In genomic region chr5:3695818-3696217, GRCh38 we compare ENCODE assay signal across 25 cellular contexts.
DNase-seq lines count a peak whose midpoint lies in the region; ATAC-seq, FAIRE-seq and TF ChIP-seq lines count a peak whose summit lies in the region.
"Had no signal": no experiment of that assay in that cellular context is flagged by ENCODE, and none has a peak within 500 bp of the region (broad histone marks: within the 10 kb centered on the region; RNA-seq: fewer than 3 reads in every experiment).

No MANE protein-coding gene starts in this region.

- no peaks in the 10 kb centered on the region for H3K9me2 ChIP-seq in PC-3 (replicated peaks; ENCODE audit: low read length)

- H3K4me1 Mint-ChIP-seq in H9: peaks cover 15 to 16% of the 10 kb centered on the region in 2 experiments
- peaks cover 14% of the 10 kb centered on the region for H3K4me1 Mint-ChIP-seq in astrocyte (ENCODE audit: low read depth, unreplicated experiment)
- H3K4me1 Mint-ChIP-seq: CD14-positive monocyte; CD8-positive, alpha-beta memory T cell had no signal

- intact Hi-C loops in PC-3 (cut with micrococcal nuclease): no loop called here

- H3K23me2 ChIP-seq in H9 (ENCODE audit: insufficient read length, low read depth, low read length, poor library complexity, severe bottlenecking): no peaks in the 10 kb centered on the region

- H3K27me3 ChIP-seq in H9 (ENCODE audit: insufficient read depth, low read length): no peaks in the 10 kb centered on the region
- no peaks in the 10 kb centered on the region for H3K27me3 ChIP-seq in astrocyte (ENCODE audit: insufficient read depth, low read length)
- no peaks in the 10 kb centered on the region for H3K27me3 ChIP-seq in foreskin keratinocyte
- H3K27me3 ChIP-seq in PC-3 (ENCODE audit: low read length): no peaks in the 10 kb centered on the region
- H3K27me3 ChIP-seq: BE2C; BLaER1 treated with 17β-estradiol and CSF1 and Interleukin-3, amounts not matched to agents 10 nM and 100 nM had no signal

- H4K91ac ChIP-seq in H9 (ENCODE audit: insufficient read length, low read depth, low read length): no peak overlapping the region

- DNase-seq in H9 (no peak), astrocyte (ENCODE audit: low read depth) (no peak), foreskin keratinocyte (peak; percentile 21 to 41), PC-3 (no peak)
- DNase-seq: 8988T; ACHN; AML-193; BE2C; CD4-positive, alpha-beta T cell; CD8-positive, alpha-beta memory T cell; DMS 273 treated with DMSO at 0.1 percent for 48 hours; DMS79; EL; GDM1; GM23248; HCEC 1CT had no signal

- H3K4ac ChIP-seq in H9 (ENCODE audit: low read depth, low read length): no peak overlapping the region

- no peaks in the 10 kb centered on the region for H3K79me1 ChIP-seq in H9 (ENCODE audit: insufficient read depth, low read depth, low read length, poor library complexity, severe bottlenecking)

- H3K36me3 ChIP-seq in astrocyte (ENCODE audit: insufficient read depth, low read length): no peaks in the 10 kb centered on the region
- H3K36me3 ChIP-seq in PC-3 (ENCODE audit: low read depth, low read length): no peaks in the 10 kb centered on the region
- H3K36me3 ChIP-seq: BE2C; BLaER1 treated with 17β-estradiol and CSF1 and Interleukin-3, amounts not matched to agents 10 nM and 100 nM had no signal

- WGBS in H9 (ENCODE audit: extremely low coverage, insufficient read length, low lambda C conversion rate): no CpG with 5 or more reads among the region's 2 CpGs

- H3K4me3 Mint-ChIP-seq in H9 (no peak overlapping the region), astrocyte (ENCODE audit: unreplicated experiment) (no peak overlapping the region)
- H3K4me3 Mint-ChIP-seq: CD14-positive monocyte; CD4-positive, alpha-beta T cell; CD8-positive, alpha-beta memory T cell had no signal

- CTCF ChIA-PET in PC-3 (lab: Charles Lee): no interaction called here

- no peak overlapping the region for H3K56ac ChIP-seq in H9 (ENCODE audit: insufficient read length, low read depth, low read length)

- no peak for FAIRE-seq in astrocyte (lab: Jason Lieb, UNC)
- FAIRE-seq: A549, D721Med, GM12878, GM19239, H54 had no signal

- H2BK5ac ChIP-seq in H9 (ENCODE audit: insufficient read length, low read length): no peak overlapping the region

- H3K4me1 ChIP-seq in H9 (ENCODE audit: insufficient read depth, low read length) (no peaks in the 10 kb centered on the region; the same call in 1 of the 2 replicates), astrocyte (ENCODE audit: insufficient read depth, low read length) (no peaks in the 10 kb centered on the region), foreskin keratinocyte (no peaks in the 10 kb centered on the region), PC-3 (ENCODE audit: insufficient read depth, low read length) (no peaks in the 10 kb centered on the region)
- H3K4me1 ChIP-seq: A549, BE2C had no signal

- no peak overlapping the region for H2BK20ac ChIP-seq in H9 (ENCODE audit: low read depth, low read length, poor library complexity, severe bottlenecking)

- ATAC-seq in foreskin keratinocyte (no peak), GM21825 (IDR thresholded peaks at IDR 0.05; ENCODE audit: unreplicated experiment) (no peak), HG02759 (IDR thresholded peaks at IDR 0.05; ENCODE audit: unreplicated experiment) (no peak), PC-3 (no peak)
- ATAC-seq: A549, GM12878 had no signal

- H4K20me1 ChIP-seq in H9 (ENCODE audit: control insufficient read depth, insufficient read depth, insufficient read length) (peaks cover 4% of the 10 kb centered on the region), astrocyte (ENCODE audit: insufficient read depth, low read length) (no peaks in the 10 kb centered on the region), PC-3 (ENCODE audit: low read length) (no peaks in the 10 kb centered on the region)
- H4K20me1 ChIP-seq: BLaER1 treated with 17β-estradiol and CSF1 and Interleukin-3, amounts not matched to agents 10 nM and 100 nM had no signal

- no peak overlapping the region for H2BK15ac ChIP-seq in H9 (ENCODE audit: low read depth, low read length)

- H3K27ac Mint-ChIP-seq in H9 (peak overlapping the region in 2 of 3 experiments; percentile 38 to 52; a peak in 2 of 7 replicates), astrocyte (ENCODE audit: unreplicated experiment) (peak overlapping the region; percentile 92)
- H3K27ac Mint-ChIP-seq: CD14-positive monocyte; CD4-positive, alpha-beta T cell; CD8-positive, alpha-beta memory T cell had no signal

- H4K8ac ChIP-seq in H9 (replicated peaks; ENCODE audit: insufficient read length, low read depth, low read length): no peak overlapping the region

- H3F3A ChIP-seq in PC-3 (ENCODE audit: low read length, unreplicated experiment): no peaks in the 10 kb centered on the region

- H3K79me2 ChIP-seq in H9 (ENCODE audit: insufficient read depth, low read length) (no peaks in the 10 kb centered on the region), astrocyte (ENCODE audit: insufficient read depth, low read length) (no peaks in the 10 kb centered on the region), PC-3 (ENCODE audit: low read length) (no peaks in the 10 kb centered on the region)

- H3K18ac ChIP-seq in H9 (ENCODE audit: insufficient read length, low read depth, low read length): no peak overlapping the region

- BruUV-seq in PC-3 (replicated peaks; lab: Mats Ljungman, UMichigan): no TSS peak

- H3K27ac ChIP-seq in H9 (ENCODE audit: insufficient read length, low read depth, low read length) (no peak overlapping the region), astrocyte (ENCODE audit: low read depth, low read length) (no peak overlapping the region), foreskin keratinocyte (no peak overlapping the region), PC-3 (ENCODE audit: low read length) (no peak overlapping the region)
- H3K27ac ChIP-seq: A549; BLaER1 treated with 17β-estradiol and CSF1 and Interleukin-3, amounts not matched to agents 10 nM and 100 nM; GM23248 had no signal

- H3K4me2 ChIP-seq in H9 (ENCODE audit: insufficient read depth, insufficient read length, low read length) (no peak overlapping the region), astrocyte (ENCODE audit: low read length) (no peak overlapping the region), PC-3 (ENCODE audit: low read length) (no peak overlapping the region)
- H3K4me2 ChIP-seq: A549; BLaER1 treated with 17β-estradiol and CSF1 and Interleukin-3, amounts not matched to agents 10 nM and 100 nM had no signal

- H3K9me3 Mint-ChIP-seq in H9 (peaks cover 6 to 13% of the 10 kb centered on the region in 2 experiments), astrocyte (ENCODE audit: unreplicated experiment) (no peaks in the 10 kb centered on the region)
- H3K9me3 Mint-ChIP-seq: CD4-positive, alpha-beta T cell had no signal

- no peak overlapping the region for H3K14ac ChIP-seq in H9 (ENCODE audit: insufficient read depth, low read length)

- H4K5ac ChIP-seq in H9 (ENCODE audit: insufficient read length, low read depth, low read length): no peak overlapping the region

- H3K9me3 ChIP-seq in H9 (ENCODE audit: control insufficient read depth, low read depth, low read length): no peaks in the 10 kb centered on the region
- peaks cover 4% of the 10 kb centered on the region for H3K9me3 ChIP-seq in astrocyte (ENCODE audit: insufficient read depth, low read depth, low read length)
- peaks cover 2% of the 10 kb centered on the region; the same call in 1 of the 2 replicates for H3K9me3 ChIP-seq in PC-3 (ENCODE audit: low read length)
- H3K9me3 ChIP-seq: A549, BE2C had no signal

- H3K9ac ChIP-seq in H9 (ENCODE audit: extremely low read depth, insufficient read length, low read length) (no peak overlapping the region), astrocyte (ENCODE audit: low read length) (no peak overlapping the region), PC-3 (ENCODE audit: low read length) (no peak overlapping the region)
- H3K9ac ChIP-seq: BLaER1 treated with 17β-estradiol and CSF1 and Interleukin-3, amounts not matched to agents 10 nM and 100 nM; GM23248 had no signal

- H3K36me3 Mint-ChIP-seq in H9 (ENCODE audit: insufficient read depth in 1 of 3, low read depth in 3 of 3) (peaks cover 0 to 8% (median 0%) of the 10 kb centered on the region in 3 experiments; a peak in 2 of 7 replicates), astrocyte (ENCODE audit: low read depth, unreplicated experiment) (no peaks in the 10 kb centered on the region)
- H3K36me3 Mint-ChIP-seq: CD14-positive monocyte; CD8-positive, alpha-beta memory T cell had no signal

- no peak overlapping the region for H2AFZ ChIP-seq in H9 (ENCODE audit: low read length)
- H2AFZ ChIP-seq in astrocyte (ENCODE audit: low read depth, low read length): no peak overlapping the region
- H2AFZ ChIP-seq in PC-3 (ENCODE audit: low read length): no peak overlapping the region
- H2AFZ ChIP-seq: GM23248 had no signal

- H2BK12ac ChIP-seq in H9 (ENCODE audit: insufficient read length, low read depth, low read length): no peak overlapping the region

- H3K4me3 ChIP-seq in astrocyte (ENCODE audit: insufficient read depth, low read depth, low read length) (no peak overlapping the region), PC-3 (ENCODE audit: low read length) (no peak overlapping the region)
- H3K4me3 ChIP-seq: A549; BLaER1 treated with 17β-estradiol and CSF1 and Interleukin-3, amounts not matched to agents 10 nM and 100 nM; GM12878; GM23248 had no signal

- H2AK5ac ChIP-seq in H9 (ENCODE audit: insufficient read length, low read length): no peak overlapping the region

- TF ChIP-seq CTCF in H9 (conservative IDR thresholded peaks at IDR 0.05) (no peak), astrocyte (IDR thresholded peaks at IDR 0.05; ENCODE audit: insufficient read depth, low read depth, low read length) (no peak), foreskin keratinocyte (conservative IDR thresholded peaks at IDR 0.05) (no peak), PC-3 (conservative IDR thresholded peaks at IDR 0.05; ENCODE audit: low read depth, low read length) (no peak)

- H3T11ph ChIP-seq in H9 (ENCODE audit: low read length): no peak overlapping the region

- POLR2A ChIA-PET in PC-3 (lab: Charles Lee; ENCODE audit: unreplicated experiment): no interaction called here

- H3K23ac ChIP-seq in H9 (ENCODE audit: insufficient read length, low read depth, low read length): no peak overlapping the region

- peaks cover 2% of the 10 kb centered on the region for H3K27me3 Mint-ChIP-seq in H9 (ENCODE audit: low read depth)
- H3K27me3 Mint-ChIP-seq in astrocyte (ENCODE audit: low read depth, unreplicated experiment): peaks cover 3% of the 10 kb centered on the region
- H3K27me3 Mint-ChIP-seq: CD4-positive, alpha-beta T cell; CD8-positive, alpha-beta memory T cell had no signal

- no peak overlapping the region for H2BK120ac ChIP-seq in H9 (ENCODE audit: low read depth, low read length, poor library complexity, severe bottlenecking)

Comparison
In these comparisons a context has a peak if more than half of its experiments do, and no peak if none do; other contexts are left out.
1. DNase-seq: peak in foreskin keratinocyte (2 of 2); none in H9 (single experiment), astrocyte (single experiment) and PC-3 (single experiment).